Comparison of ENCODE assay signal across 17 cellular contexts in the genomic region with DNA sequence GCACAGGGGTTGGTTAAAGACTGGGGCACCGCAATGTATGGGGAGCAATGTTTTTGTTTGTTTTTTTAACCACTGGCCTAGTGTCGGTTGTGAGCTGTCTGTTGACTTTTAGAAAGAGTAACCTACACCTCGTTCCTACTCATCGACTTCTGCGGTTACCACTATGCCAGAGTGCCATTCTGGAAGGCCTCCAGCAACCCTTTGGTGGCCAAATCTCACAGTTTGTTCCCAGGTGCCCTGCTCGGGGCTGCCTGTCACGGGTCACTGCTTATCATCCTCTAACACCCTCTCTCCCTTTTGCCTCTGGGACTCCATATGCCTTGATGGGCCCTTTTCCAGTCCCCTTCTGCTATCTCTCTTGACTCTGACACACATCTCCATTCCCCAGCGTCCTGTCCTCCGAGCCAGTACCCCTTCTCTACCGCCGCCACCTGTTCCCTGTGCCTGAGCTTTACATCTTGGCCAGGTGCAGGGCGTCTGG.
DNase-seq lines count a peak whose midpoint lies in the region; ATAC-seq, FAIRE-seq and TF ChIP-seq lines count a peak whose summit lies in the region.
"Had no signal": no experiment of that assay in that cellular context is flagged by ENCODE, and none has a peak within 500 bp of the region (broad histone marks: within the 10 kb centered on the region; RNA-seq: fewer than 3 reads in every experiment).

No MANE protein-coding gene starts in this region.

- H3K4me3 Mint-ChIP-seq in MCF 10A (ENCODE audit: unreplicated experiment) (no peak overlapping the region), astrocyte (ENCODE audit: unreplicated experiment) (peak overlapping the region; percentile 25)
- H3K4me3 Mint-ChIP-seq in stimulated activated memory B cell treated with anti-CD40 and anti-IgM and Interleukin-4, amounts not matched to agents 10 μg/mL and 1 μg/mL and 100 μg/mL, for 72 hours = no peak overlapping the region
- H3K4me3 Mint-ChIP-seq: CD8-positive, alpha-beta T cell; central memory CD8-positive, alpha-beta T cell; GM23338 had no signal

- no peak for ATAC-seq in stimulated activated memory B cell treated with anti-CD40 and anti-IgM and Interleukin-4, amounts not matched to agents 10 μg/mL and 1 μg/mL and 100 μg/mL, for 72 hours
- no peak for ATAC-seq in HG02678 (IDR thresholded peaks at IDR 0.05; ENCODE audit: unreplicated experiment)
- ATAC-seq: A549; CD8-positive, alpha-beta T cell; GM23338 had no signal

- H4K20me1 ChIP-seq in astrocyte (ENCODE audit: insufficient read depth, low read length) = peaks cover 6% of the 10 kb centered on the region

- H3K36me3 Mint-ChIP-seq in MCF 10A (ENCODE audit: insufficient read depth, unreplicated experiment) (peaks cover 6% of the 10 kb centered on the region), astrocyte (ENCODE audit: low read depth, unreplicated experiment) (peaks cover 11% of the 10 kb centered on the region)
- no peaks in the 10 kb centered on the region for H3K36me3 Mint-ChIP-seq in stimulated activated memory B cell treated with anti-CD40 and anti-IgM and Interleukin-4, amounts not matched to agents 10 μg/mL and 1 μg/mL and 100 μg/mL, for 72 hours
- H3K36me3 Mint-ChIP-seq: CD8-positive, alpha-beta T cell had no signal

- H3K27ac Mint-ChIP-seq in MCF 10A (ENCODE audit: low read depth, unreplicated experiment) (no peak overlapping the region), astrocyte (ENCODE audit: unreplicated experiment) (no peak overlapping the region)
- H3K27ac Mint-ChIP-seq in stimulated activated memory B cell treated with anti-CD40 and anti-IgM and Interleukin-4, amounts not matched to agents 10 μg/mL and 1 μg/mL and 100 μg/mL, for 72 hours = no peak overlapping the region
- H3K27ac Mint-ChIP-seq: CD8-positive, alpha-beta T cell; GM23338 had no signal

- FAIRE-seq in astrocyte (lab: Jason Lieb, UNC) = no peak
- FAIRE-seq: A549, endothelial cell of umbilical vein, GM18507 had no signal

- H3K9me3 ChIP-seq in breast epithelium = no peaks in the 10 kb centered on the region
- H3K9me3 ChIP-seq in astrocyte (ENCODE audit: insufficient read depth, low read depth, low read length) = no peaks in the 10 kb centered on the region
- no peaks in the 10 kb centered on the region for H3K9me3 ChIP-seq in colonic mucosa
- H3K9me3 ChIP-seq: A549 had no signal

- TF ChIP-seq POLR2A in breast epithelium (IDR thresholded peaks at IDR 0.05) = no peak

- intact Hi-C loops in MCF 10A (cut with micrococcal nuclease) = no loop called here
- intact Hi-C loops in breast epithelium (cut with DNase I; ENCODE audit: low total_unique reads) = no loop called here
- intact Hi-C loops in colonic mucosa (cut with DNase I) = no loop called here

- peak overlapping the region; percentile 76 for H3K4me2 ChIP-seq in astrocyte (ENCODE audit: low read length)
- H3K4me2 ChIP-seq: A549, GM23338 had no signal

- BruUV-seq in MCF 10A (replicated peaks; lab: Mats Ljungman, UMichigan) = no TSS peak

- H3K27ac ChIP-seq in breast epithelium (no peak overlapping the region), astrocyte (ENCODE audit: low read depth, low read length) (peak overlapping the region; percentile 43), colonic mucosa (no peak overlapping the region)
- H3K27ac ChIP-seq: A549 had no signal

- H3K27me3 ChIP-seq in breast epithelium (no peaks in the 10 kb centered on the region), astrocyte (ENCODE audit: insufficient read depth, low read length) (no peaks in the 10 kb centered on the region), colonic mucosa (no peaks in the 10 kb centered on the region)

- DNase-seq in MCF 10A (ENCODE audit: unreplicated experiment) = peak; percentile 70
- no peak for DNase-seq in breast epithelium (ENCODE audit: low spot score in 2 of 2)
- peak; percentile 33 for DNase-seq in astrocyte (ENCODE audit: low read depth)
- peak; percentile 20 for DNase-seq in iris pigment epithelial cell (ENCODE audit: low read depth)
- DNase-seq in colonic mucosa = no peak
- no peak for DNase-seq in NCI-H345 (lab: John Stamatoyannopoulos, UW)
- DNase-seq: activated gamma-delta T cell treated with Interleukin-2 at 50 U/mL for 16 hours; CD8-positive, alpha-beta T cell; SIG-M5; stimulated activated CD4-positive, alpha-beta T cell treated with anti-CD3 and anti-CD28 coated beads, Interleukin-2, amount 100 ng/mL, for 48 hours had no signal

- H3K4me1 Mint-ChIP-seq in MCF 10A (ENCODE audit: insufficient read depth, unreplicated experiment) (peaks cover 17% of the 10 kb centered on the region), astrocyte (ENCODE audit: low read depth, unreplicated experiment) (peaks cover 37% of the 10 kb centered on the region)
- no peaks in the 10 kb centered on the region for H3K4me1 Mint-ChIP-seq in stimulated activated memory B cell treated with anti-CD40 and anti-IgM and Interleukin-4, amounts not matched to agents 10 μg/mL and 1 μg/mL and 100 μg/mL, for 72 hours
- H3K4me1 Mint-ChIP-seq: central memory CD8-positive, alpha-beta T cell had no signal

- no peaks in the 10 kb centered on the region for H3K9me3 Mint-ChIP-seq in MCF 10A (ENCODE audit: unreplicated experiment)
- peaks cover 4% of the 10 kb centered on the region for H3K9me3 Mint-ChIP-seq in astrocyte (ENCODE audit: unreplicated experiment)
- H3K9me3 Mint-ChIP-seq in stimulated activated memory B cell treated with anti-CD40 and anti-IgM and Interleukin-4, amounts not matched to agents 10 μg/mL and 1 μg/mL and 100 μg/mL, for 72 hours = no peaks in the 10 kb centered on the region
- H3K9me3 Mint-ChIP-seq: CD8-positive, alpha-beta T cell; central memory CD8-positive, alpha-beta T cell; GM23338 had no signal

- H3K36me3 ChIP-seq in breast epithelium (no peaks in the 10 kb centered on the region), astrocyte (ENCODE audit: insufficient read depth, low read length) (no peaks in the 10 kb centered on the region), colonic mucosa (no peaks in the 10 kb centered on the region)

- CTCF ChIA-PET in MCF 10A (lab: Yijun Ruan, JAX) = interaction anchor here (0.7 kb wide), 1 partner anchor 61 kb away, joined by 3 read pairs; no protein-coding TSS in a partner anchor

- POLR2A ChIA-PET in MCF 10A (lab: Yijun Ruan, JAX) = interaction anchor here (0.7 kb wide), 1 partner anchor 214 kb away, joined by 3 read pairs; no protein-coding TSS in a partner anchor

- no peak overlapping the region for H2AFZ ChIP-seq in astrocyte (ENCODE audit: low read depth, low read length)
- H2AFZ ChIP-seq: GM23338 had no signal

- H3K27me3 Mint-ChIP-seq in MCF 10A (ENCODE audit: insufficient read depth, unreplicated experiment) (no peaks in the 10 kb centered on the region), astrocyte (ENCODE audit: low read depth, unreplicated experiment) (no peaks in the 10 kb centered on the region)
- no peaks in the 10 kb centered on the region for H3K27me3 Mint-ChIP-seq in stimulated activated memory B cell treated with anti-CD40 and anti-IgM and Interleukin-4, amounts not matched to agents 10 μg/mL and 1 μg/mL and 100 μg/mL, for 72 hours

- H3K4me3 ChIP-seq in breast epithelium (no peak overlapping the region), astrocyte (ENCODE audit: insufficient read depth, low read depth, low read length) (no peak overlapping the region), colonic mucosa (no peak overlapping the region)
- H3K4me3 ChIP-seq: A549, GM23338 had no signal

- H3K9ac ChIP-seq in astrocyte (ENCODE audit: low read length) (no peak overlapping the region), colonic mucosa (ENCODE audit: low read depth in 2 of 2, low read length in 2 of 2) (no peak overlapping the region)

- no peaks in the 10 kb centered on the region for H3K4me1 ChIP-seq in breast epithelium
- peaks cover 40% of the 10 kb centered on the region for H3K4me1 ChIP-seq in astrocyte (ENCODE audit: insufficient read depth, low read length)
- H3K4me1 ChIP-seq in colonic mucosa = no peaks in the 10 kb centered on the region
- H3K4me1 ChIP-seq: A549 had no signal

- H3K79me2 ChIP-seq in astrocyte (ENCODE audit: insufficient read depth, low read length) = no peaks in the 10 kb centered on the region

- TF ChIP-seq CTCF in MCF 10A (IDR thresholded peaks at IDR 0.05; ENCODE audit: unreplicated experiment) (no peak), breast epithelium (IDR thresholded peaks at IDR 0.05) (no peak), astrocyte (IDR thresholded peaks at IDR 0.05; ENCODE audit: insufficient read depth, low read depth, low read length) (no peak), colonic mucosa (IDR thresholded peaks at IDR 0.05) (no peak)

Comparison
In these comparisons a context has a peak if more than half of its experiments do, and no peak if none do; other contexts are left out.
1. DNase-seq: peak in MCF 10A (single experiment), astrocyte (single experiment) and iris pigment epithelial cell (single experiment); none in breast epithelium (0 of 2), colonic mucosa (single experiment) and NCI-H345 (single experiment).